In genomic region chr16:50861451-50861850, GRCh38 we compare ENCODE assay signal across 14 cellular contexts.
"Had no signal": no experiment of that assay in that cellular context is flagged by ENCODE, and none has a peak within 500 bp of the region (broad histone marks: within the 10 kb centered on the region; RNA-seq: fewer than 3 reads in every experiment).

No MANE protein-coding gene starts in this region.

- FAIRE-seq: TTC549 had no signal

- H3K27ac ChIP-seq: colonic mucosa, epithelial cell of prostate, thoracic aorta had no signal

- DNase-seq: activated CD4-positive, CD25-positive, alpha-beta regulatory T cell; activated gamma-delta T cell; activated naive CD8-positive, alpha-beta T cell treated with anti-CD3 and anti-CD28 coated beads, Interleukin-2, amount 10 ng/mL, durations not matched to agents 7 days and 5 days; activated T-cell treated with anti-CD3 and anti-CD28 coated beads, Interleukin-2, amount 50 U/mL, for 48 hours; aorta; colonic mucosa; effector memory CD4-positive, alpha-beta T cell; immature natural killer cell; stimulated activated CD4-positive, alpha-beta T cell treated with anti-CD3 and anti-CD28 coated beads, Interleukin-2, amount 100 ng/mL, for 48 hours; stimulated activated naive CD8-positive, alpha-beta T cell treated with anti-CD3 and anti-CD28 coated beads, Interleukin-15, Interleukin-2, amounts not matched to agents 100 U/mL and 50 U/mL, for 24 hours; T-helper 17 cell had no signal

- H3K4me3 ChIP-seq: colonic mucosa, thoracic aorta had no signal

- H3K27me3 ChIP-seq: colonic mucosa had no signal

- ATAC-seq: stimulated activated naive CD8-positive, alpha-beta T cell treated with anti-CD3 and anti-CD28 coated beads, Interleukin-15, Interleukin-2, amounts not matched to agents 100 U/mL and 50 U/mL, for 24 hours; T-helper 17 cell had no signal

- H3K9me3 ChIP-seq: colonic mucosa, thoracic aorta had no signal

- H3K4me1 ChIP-seq: colonic mucosa had no signal

- H3K36me3 ChIP-seq: colonic mucosa, thoracic aorta had no signal
